In genomic region chr16:53913920-53914319, GRCh38 we compare ENCODE assay signal across 16 cellular contexts.
A peak's percentile ranks its signal among the peaks of the same experiment; 100 is the strongest.
DNase-seq lines count a peak whose midpoint lies in the region; ATAC-seq and TF ChIP-seq lines count a peak whose summit lies in the region.
"Had no signal": no experiment of that assay in that cellular context is flagged by ENCODE, and none has a peak within 500 bp of the region (broad histone marks: within the 10 kb centered on the region; RNA-seq: fewer than 3 reads in every experiment).

No MANE protein-coding gene starts in this region.

- H3K27ac ChIP-seq in heart left ventricle (peak overlapping the region in 8 of 12 donors; percentile 42 to 77 (median 60)), right cardiac atrium (ENCODE audit: low read length) (peak overlapping the region; percentile 87), suprapubic skin (peak overlapping the region; percentile 51), GM23248 (no peak overlapping the region)
- H3K27ac ChIP-seq: gastrocnemius medialis, parathyroid adenoma, thoracic aorta had no signal

- no peaks in the 10 kb centered on the region for H3K27me3 Mint-ChIP-seq in activated T-helper 1 cell treated with anti-CD3 and anti-CD28 coated beads, Interleukin-12 subunit alpha, Interleukin-12 subunit beta, Interleukin-2, Interleukin-4 antibody, amounts not matched to agents 30 ng/mL and 10 ng/mL and 1 ng/mL, durations not matched to agents 14 hours and 24 hours and 36 hours (ENCODE audit: insufficient read depth)

- H3K4me3 ChIP-seq in heart left ventricle (no peak overlapping the region), right cardiac atrium (ENCODE audit: low read length) (no peak overlapping the region), suprapubic skin (no peak overlapping the region), GM23248 (no peak overlapping the region)
- H3K4me3 ChIP-seq: gastrocnemius medialis, thoracic aorta had no signal

- in situ Hi-C loops in GM23248 (cut with MboI): no loop called here

- H2AFZ ChIP-seq in GM23248: no peak overlapping the region
- H2AFZ ChIP-seq: parathyroid adenoma had no signal

- H3K4me3 Mint-ChIP-seq in activated T-helper 1 cell treated with anti-CD3 and anti-CD28 coated beads, Interleukin-12 subunit alpha, Interleukin-12 subunit beta, Interleukin-2, Interleukin-4 antibody, amounts not matched to agents 30 ng/mL and 10 ng/mL and 1 ng/mL, durations not matched to agents 14 hours and 24 hours and 36 hours: peak overlapping the region; percentile 41

- no peak overlapping the region for H3K9ac ChIP-seq in GM23248
- H3K9ac ChIP-seq: parathyroid adenoma had no signal

- H3K27me3 ChIP-seq in heart left ventricle (no peaks in the 10 kb centered on the region), right cardiac atrium (ENCODE audit: control insufficient read depth, insufficient read depth) (no peaks in the 10 kb centered on the region), suprapubic skin (no peaks in the 10 kb centered on the region), GM23248 (replicated peaks; ENCODE audit: insufficient read depth) (no peaks in the 10 kb centered on the region)
- H3K27me3 ChIP-seq: BE2C, gastrocnemius medialis had no signal

- intact Hi-C loops in heart left ventricle (cut with DNase I) (no loop called here), Right ventricle myocardium superior (cut with DNase I) (no loop called here), right cardiac atrium (cut with DNase I) (no loop called here)
- intact Hi-C loops in activated T-helper 1 cell treated with anti-CD3 and anti-CD28 coated beads, Interleukin-12 subunit alpha, Interleukin-12 subunit beta, Interleukin-2, Interleukin-4 antibody, amounts not matched to agents 30 ng/mL and 10 ng/mL and 1 ng/mL, durations not matched to agents 14 hours and 24 hours and 36 hours (cut with micrococcal nuclease): loop anchor here (2.0 to 10.0 kb wide), 4 partner anchors 21 to 457 kb away; no protein-coding TSS in a partner anchor

- TF ChIP-seq POLR2A in heart left ventricle (IDR thresholded peaks at IDR 0.05) (no peak), suprapubic skin (IDR thresholded peaks at IDR 0.05) (no peak)

- no peaks in the 10 kb centered on the region for H3K9me3 ChIP-seq in heart left ventricle
- no peaks in the 10 kb centered on the region for H3K9me3 ChIP-seq in right cardiac atrium (ENCODE audit: control insufficient read depth, low read length)
- H3K9me3 ChIP-seq in suprapubic skin: no peaks in the 10 kb centered on the region
- no peaks in the 10 kb centered on the region for H3K9me3 ChIP-seq in GM23248 (ENCODE audit: low read depth)
- H3K9me3 ChIP-seq: BE2C, gastrocnemius medialis, thoracic aorta had no signal

- DNase-seq in heart left ventricle: no peak
- DNase-seq in Right ventricle myocardium superior: no peak
- no peak for DNase-seq in activated T-helper 1 cell treated with anti-CD3 and anti-CD28 coated beads, Interleukin-12 subunit alpha, Interleukin-12 subunit beta, Interleukin-2, Interleukin-4 antibody, amounts not matched to agents 30 ng/mL and 10 ng/mL and 1 ng/mL, durations not matched to agents 14 hours and 24 hours and 36 hours (ENCODE audit: low spot score)
- DNase-seq in right cardiac atrium: peak in 1 of 3 donors; percentile 25
- no peak for DNase-seq in suprapubic skin (ENCODE audit: low spot score in 2 of 2)
- no peak for DNase-seq in GM23248
- DNase-seq in DMS53 (lab: John Stamatoyannopoulos, UW): no peak
- DNase-seq: activated CD4-positive, alpha-beta T cell treated with anti-CD3 and anti-CD28 coated beads for 1 hour; activated gamma-delta T cell; BE2C; gastrocnemius medialis; NCI-H187 treated with DMSO at 0.1 percent for 48 hours; NCI-H524 treated with DMSO at 0.1 percent for 48 hours had no signal

- no peaks in the 10 kb centered on the region for H3K9me2 ChIP-seq in GM23248 (ENCODE audit: insufficient read depth)

- WGBS in heart left ventricle, 4 donors: 76 to 92% (median 87%) methylated on average over 9 of the region's 9 CpGs
- WGBS in right cardiac atrium: 72% methylated on average over 9 of the region's 9 CpGs
- WGBS in suprapubic skin: 78% methylated on average over 9 of the region's 9 CpGs
- WGBS in GM23248 (ENCODE audit: low coverage in 1 of 2, low lambda C conversion rate in 2 of 2, missing lambda C conversion rate in 2 of 2), 2 experiments: 80 to 83% methylated on average over 9 of the region's 9 CpGs

- peaks cover 28% of the 10 kb centered on the region for H3F3A ChIP-seq in GM23248 (ENCODE audit: insufficient read depth)

- no peaks in the 10 kb centered on the region for H4K20me1 ChIP-seq in GM23248 (ENCODE audit: insufficient read depth)

- peaks cover 8% of the 10 kb centered on the region for H3K4me1 Mint-ChIP-seq in activated T-helper 1 cell treated with anti-CD3 and anti-CD28 coated beads, Interleukin-12 subunit alpha, Interleukin-12 subunit beta, Interleukin-2, Interleukin-4 antibody, amounts not matched to agents 30 ng/mL and 10 ng/mL and 1 ng/mL, durations not matched to agents 14 hours and 24 hours and 36 hours (ENCODE audit: low read depth)

- peaks cover 2% of the 10 kb centered on the region for H3K36me3 Mint-ChIP-seq in activated T-helper 1 cell treated with anti-CD3 and anti-CD28 coated beads, Interleukin-12 subunit alpha, Interleukin-12 subunit beta, Interleukin-2, Interleukin-4 antibody, amounts not matched to agents 30 ng/mL and 10 ng/mL and 1 ng/mL, durations not matched to agents 14 hours and 24 hours and 36 hours (ENCODE audit: low read depth)

- peak in 2 of 4 donors; percentile 35 to 36 for ATAC-seq in heart left ventricle
- no peak for ATAC-seq in Right ventricle myocardium superior (ENCODE audit: poor library complexity)
- ATAC-seq in right cardiac atrium: peak; percentile 14 to 36
- ATAC-seq in GM18907 (IDR thresholded peaks at IDR 0.05; ENCODE audit: unreplicated experiment): no peak

- TF ChIP-seq EP300 in suprapubic skin (IDR thresholded peaks at IDR 0.05): no peak

- peak overlapping the region; percentile 76 for H3K27ac Mint-ChIP-seq in activated T-helper 1 cell treated with anti-CD3 and anti-CD28 coated beads, Interleukin-12 subunit alpha, Interleukin-12 subunit beta, Interleukin-2, Interleukin-4 antibody, amounts not matched to agents 30 ng/mL and 10 ng/mL and 1 ng/mL, durations not matched to agents 14 hours and 24 hours and 36 hours

- peaks cover 0 to 45% (median 25%) of the 10 kb centered on the region in 12 donors for H3K4me1 ChIP-seq in heart left ventricle
- peaks cover 8% of the 10 kb centered on the region for H3K4me1 ChIP-seq in right cardiac atrium (ENCODE audit: control insufficient read depth, insufficient read depth, low read length)
- H3K4me1 ChIP-seq in suprapubic skin: peaks cover 12% of the 10 kb centered on the region
- peaks cover 14% of the 10 kb centered on the region for H3K4me1 ChIP-seq in GM23248 (ENCODE audit: insufficient read depth)
- H3K4me1 ChIP-seq: BE2C had no signal

- H3K79me2 ChIP-seq in GM23248 (ENCODE audit: insufficient read depth): no peaks in the 10 kb centered on the region

- H3K4me2 ChIP-seq in GM23248 (ENCODE audit: unreplicated experiment): no peak overlapping the region

- no peaks in the 10 kb centered on the region for H3K36me3 ChIP-seq in heart left ventricle
- no peaks in the 10 kb centered on the region for H3K36me3 ChIP-seq in suprapubic skin
- H3K36me3 ChIP-seq in GM23248 (ENCODE audit: low read depth): no peaks in the 10 kb centered on the region
- H3K36me3 ChIP-seq: BE2C, gastrocnemius medialis, thoracic aorta had no signal

- no peaks in the 10 kb centered on the region for H3K9me3 Mint-ChIP-seq in activated T-helper 1 cell treated with anti-CD3 and anti-CD28 coated beads, Interleukin-12 subunit alpha, Interleukin-12 subunit beta, Interleukin-2, Interleukin-4 antibody, amounts not matched to agents 30 ng/mL and 10 ng/mL and 1 ng/mL, durations not matched to agents 14 hours and 24 hours and 36 hours

- no peak for TF ChIP-seq CTCF in heart left ventricle (IDR thresholded peaks at IDR 0.05)
- no peak for TF ChIP-seq CTCF in suprapubic skin (IDR thresholded peaks at IDR 0.05)

Comparison
In these comparisons a context has a peak if more than half of its experiments do, and no peak if none do; other contexts are left out.
1. ATAC-seq: peak in right cardiac atrium (2 of 2); none in Right ventricle myocardium superior (single experiment) and GM18907 (single experiment).